8 cellular contexts compared by ENCODE assay signal in the genomic region with DNA sequence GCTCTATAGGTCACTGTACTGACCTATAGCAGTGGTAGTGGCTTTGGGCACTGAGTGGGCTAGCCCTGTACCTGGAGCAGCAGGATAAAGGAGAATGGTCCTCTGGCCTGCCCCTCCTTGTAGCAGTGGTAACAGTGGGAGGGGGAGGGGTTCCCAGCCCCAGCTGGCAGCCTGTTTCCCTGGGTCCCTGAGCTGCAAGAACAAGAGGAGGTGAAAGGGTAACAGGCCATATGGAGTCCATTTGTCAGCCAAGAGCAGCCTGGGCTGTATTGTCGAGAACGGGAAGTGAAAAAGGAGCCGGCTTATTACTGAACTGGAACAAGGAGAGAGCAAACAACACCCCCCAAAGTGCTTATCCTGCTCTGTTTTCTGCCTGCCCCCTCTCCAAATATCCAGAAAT.
DNase-seq lines count a peak whose midpoint lies in the region; ATAC-seq and TF ChIP-seq lines count a peak whose summit lies in the region.

No MANE protein-coding gene starts in this region.

- ATAC-seq in HG02642 (IDR thresholded peaks at IDR 0.05; ENCODE audit: poor library complexity, unreplicated experiment) = peak; percentile 58
- no peak; the same call in 1 of the 2 replicates for ATAC-seq in WTC11

- H3K27me3 Mint-ChIP-seq in type B pancreatic cell (no peaks in the 10 kb centered on the region), WTC11 (ENCODE audit: low read depth) (no peaks in the 10 kb centered on the region), Calu3 (ENCODE audit: unreplicated experiment) (no peaks in the 10 kb centered on the region)

- intact Hi-C loops in Calu3 (cut with micrococcal nuclease; ENCODE audit: unreplicated experiment) = no loop called here

- H3K4me1 Mint-ChIP-seq in type B pancreatic cell (ENCODE audit: unreplicated experiment) (peaks cover 62% of the 10 kb centered on the region), WTC11 (peaks cover 44% of the 10 kb centered on the region), Calu3 (ENCODE audit: low read depth, unreplicated experiment) (peaks cover 21% of the 10 kb centered on the region)

- POLR2A ChIA-PET in GM10248 (lab: Yijun Ruan, JAX) = no interaction called here
- POLR2A ChIA-PET in WTC11 (lab: Charles Lee) = no interaction called here

- peak; percentile 50 for DNase-seq in GM10248 (ENCODE audit: extremely low spot score)
- DNase-seq in NCI-H524 treated with DMSO at 0.1 percent for 48 hours (lab: John Stamatoyannopoulos, UW) = peak; percentile 99
- peak; percentile 67 for DNase-seq in germinal center (ENCODE audit: low spot score)
- no peak for DNase-seq in type B pancreatic cell (ENCODE audit: extremely low spot score, unreplicated experiment)
- no peak for DNase-seq in pons (ENCODE audit: low spot score)
- DNase-seq in WTC11 (ENCODE audit: low spot score) = no peak
- DNase-seq in Calu3 = no peak

- peaks cover 8% of the 10 kb centered on the region for H3K36me3 Mint-ChIP-seq in type B pancreatic cell
- H3K36me3 Mint-ChIP-seq in WTC11 = no peaks in the 10 kb centered on the region
- no peaks in the 10 kb centered on the region for H3K36me3 Mint-ChIP-seq in Calu3 (ENCODE audit: insufficient read depth, unreplicated experiment)

- CTCF ChIA-PET in GM10248 (lab: Yijun Ruan, JAX) = interaction anchor here (1.0 to 1.5 kb wide), 7 partner anchors 8 to 34 kb away, joined by 3 to 4 read pairs (median 3); no protein-coding TSS in a partner anchor
- CTCF ChIA-PET in WTC11 (lab: Charles Lee) = interaction anchor here (0.6 kb wide), 1 partner anchor 23 kb away, joined by 3 read pairs; no protein-coding TSS in a partner anchor
- CTCF ChIA-PET in Calu3 (lab: Charles Lee) = no interaction called here

- H3K4me3 Mint-ChIP-seq in type B pancreatic cell (peak overlapping the region; percentile 47), WTC11 (no peak overlapping the region), Calu3 (ENCODE audit: low read depth, unreplicated experiment) (no peak overlapping the region)

- H3K27ac Mint-ChIP-seq in type B pancreatic cell (peak overlapping the region; percentile 85), WTC11 (no peak overlapping the region), Calu3 (ENCODE audit: unreplicated experiment) (no peak overlapping the region)

- TF ChIP-seq CTCF in GM10248 (IDR thresholded peaks at IDR 0.05; ENCODE audit: control extremely low read depth, extremely low read depth, low read depth, missing control alignments) (no peak), type B pancreatic cell (conservative IDR thresholded peaks at IDR 0.05) (no peak), WTC11 (IDR thresholded peaks at IDR 0.05) (no peak), Calu3 (IDR thresholded peaks at IDR 0.05; ENCODE audit: unreplicated experiment) (no peak)

- no TSS peak for BruUV-seq in Calu3 (replicated peaks; lab: Mats Ljungman, UMichigan)

- H3K9me3 Mint-ChIP-seq in type B pancreatic cell (no peaks in the 10 kb centered on the region), WTC11 (no peaks in the 10 kb centered on the region), Calu3 (ENCODE audit: low read depth, unreplicated experiment) (no peaks in the 10 kb centered on the region)

TF ChIP-seq in WTC11, 78 proteins besides CTCF, POLR2A, EP300 and RAD21:
- TF ChIP-seq, protein P1, sequence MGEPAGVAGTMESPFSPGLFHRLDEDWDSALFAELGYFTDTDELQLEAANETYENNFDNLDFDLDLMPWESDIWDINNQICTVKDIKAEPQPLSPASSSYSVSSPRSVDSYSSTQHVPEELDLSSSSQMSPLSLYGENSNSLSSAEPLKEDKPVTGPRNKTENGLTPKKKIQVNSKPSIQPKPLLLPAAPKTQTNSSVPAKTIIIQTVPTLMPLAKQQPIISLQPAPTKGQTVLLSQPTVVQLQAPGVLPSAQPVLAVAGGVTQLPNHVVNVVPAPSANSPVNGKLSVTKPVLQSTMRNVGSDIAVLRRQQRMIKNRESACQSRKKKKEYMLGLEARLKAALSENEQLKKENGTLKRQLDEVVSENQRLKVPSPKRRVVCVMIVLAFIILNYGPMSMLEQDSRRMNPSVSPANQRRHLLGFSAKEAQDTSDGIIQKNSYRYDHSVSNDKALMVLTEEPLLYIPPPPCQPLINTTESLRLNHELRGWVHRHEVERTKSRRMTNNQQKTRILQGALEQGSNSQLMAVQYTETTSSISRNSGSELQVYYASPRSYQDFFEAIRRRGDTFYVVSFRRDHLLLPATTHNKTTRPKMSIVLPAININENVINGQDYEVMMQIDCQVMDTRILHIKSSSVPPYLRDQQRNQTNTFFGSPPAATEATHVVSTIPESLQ (CRISPR knock-in tag; IDR thresholded peaks at IDR 0.05) = no peak
- no peak for TF ChIP-seq NR2C2 (CRISPR knock-in tag; IDR thresholded peaks at IDR 0.05)

Comparison
In these comparisons a context has a peak if more than half of its experiments do, and no peak if none do; other contexts are left out.
1. DNase-seq: peak in GM10248 (single experiment), NCI-H524 treated with DMSO at 0.1 percent for 48 hours (single experiment) and germinal center (single experiment); none in type B pancreatic cell (single experiment), pons (single experiment), WTC11 (single experiment) and Calu3 (single experiment).